In genomic region chr9:134415026-134415425, GRCh38 we compare ENCODE assay signal across 21 cellular contexts.
"Had no signal": no experiment of that assay in that cellular context is flagged by ENCODE, and none has a peak within 500 bp of the region (broad histone marks: within the 10 kb centered on the region; RNA-seq: fewer than 3 reads in every experiment).

No MANE protein-coding gene starts in this region.

- H3K4me3 ChIP-seq: cardiac muscle cell, mucosa of descending colon, ovary, SK-N-MC, tibial artery had no signal

- H3K27ac ChIP-seq: cardiac muscle cell, ovary, tibial artery had no signal

- H3K9me3 ChIP-seq: mucosa of descending colon, ovary, tibial artery had no signal

- H3K27me3 ChIP-seq: cardiac muscle cell, ovary, tibial artery had no signal

- DNase-seq: activated CD4-positive, alpha-beta memory T cell treated with anti-CD3 and anti-CD28 coated beads, Interleukin-2, amount 10 ng/mL, durations not matched to agents 7 days and 5 days; activated CD4-positive, alpha-beta T cell treated with anti-CD3 and anti-CD28 coated beads for 48 hours; activated CD4-positive, CD25-positive, alpha-beta regulatory T cell; activated naive CD4-positive, alpha-beta T cell; activated naive CD8-positive, alpha-beta T cell treated with anti-CD3 and anti-CD28 coated beads for 36 hours; activated T-cell treated with anti-CD3 and anti-CD28 coated beads, Interleukin-2, amount 50 U/mL, for 1 hour; amniotic stem cell; erythroblast; head of caudate nucleus; kidney; mucosa of descending colon; naive B cell; ovary; stimulated activated naive B cell treated with anti-CD40 and anti-IgM and Interleukin-4, amounts not matched to agents 10 μg/mL and 1 μg/mL and 100 μg/mL, for 72 hours; T-helper 1 cell; T-helper 9 cell; tibial artery had no signal

- ATAC-seq: activated T-helper 17 cell treated with anti-CD3 and anti-CD28 coated beads, Interleukin-2, amount 50 U/mL, for 72 hours; mucosa of descending colon; sciatic nerve; stimulated activated naive B cell treated with anti-CD40 and anti-IgM and Interleukin-4, amounts not matched to agents 10 μg/mL and 1 μg/mL and 100 μg/mL, for 72 hours had no signal

- H3K36me3 ChIP-seq: ovary had no signal
